In genomic region chr17:76014100-76014924, GRCh38 we compare ENCODE assay signal across 8 cellular contexts. TPM values are rescaled to one million over a fixed set of nuclear protein-coding genes. Genes with fewer than 3 reads are reported as not detected.
DNase-seq lines count a peak whose midpoint lies in the region; ATAC-seq and TF ChIP-seq lines count a peak whose summit lies in the region.

No MANE protein-coding gene starts in this region.

- peaks cover 8% of the 10 kb centered on the region for H3K4me1 Mint-ChIP-seq in activated CD8-positive, alpha-beta T cell treated with anti-CD3 and anti-CD28 coated beads for 36 hours (ENCODE audit: low read depth)
- H3K4me1 Mint-ChIP-seq in effector memory CD8-positive, alpha-beta T cell (ENCODE audit: low read depth in 2 of 2), result peaks cover 6% of the 10 kb centered on the region in 2 donors

- peak overlapping the region; percentile 55 for H3K27ac Mint-ChIP-seq in activated CD8-positive, alpha-beta T cell treated with anti-CD3 and anti-CD28 coated beads for 36 hours
- peak overlapping the region in 1 of 2 donors; percentile 83 for H3K27ac Mint-ChIP-seq in effector memory CD8-positive, alpha-beta T cell

- no peaks in the 10 kb centered on the region for H3K27me3 Mint-ChIP-seq in activated CD8-positive, alpha-beta T cell treated with anti-CD3 and anti-CD28 coated beads for 36 hours
- no peaks in the 10 kb centered on the region for H3K27me3 Mint-ChIP-seq in effector memory CD8-positive, alpha-beta T cell

- H3K9me3 Mint-ChIP-seq in activated CD8-positive, alpha-beta T cell treated with anti-CD3 and anti-CD28 coated beads for 36 hours, result no peaks in the 10 kb centered on the region
- no peaks in the 10 kb centered on the region for H3K9me3 Mint-ChIP-seq in effector memory CD8-positive, alpha-beta T cell

- POLR2A ChIA-PET in activated CD8-positive, alpha-beta T cell treated with anti-CD3 and anti-CD28 coated beads for 36 hours (lab: Charles Lee), result interaction anchor here (0.5 to 1.3 kb wide), 6 partner anchors 15 to 382 kb away, joined by 3 to 4 read pairs (median 3); partner anchors contain the start of genes MRPL38 and PRPSAP1

- peak; percentile 95 for TF ChIP-seq CTCF in activated CD8-positive, alpha-beta T cell treated with anti-CD3 and anti-CD28 coated beads for 36 hours (IDR thresholded peaks at IDR 0.05)

- CTCF ChIA-PET in activated CD8-positive, alpha-beta T cell treated with anti-CD3 and anti-CD28 coated beads for 36 hours (lab: Charles Lee), result interaction anchor here (0.7 to 9.3 kb wide), 72 partner anchors 12 to 394 kb away, joined by 3 to 122 read pairs (median 5); partner anchors contain the start of genes CDK3, EVPL, EXOC7 and FOXJ1

- intact Hi-C loops in activated CD8-positive, alpha-beta T cell treated with anti-CD3 and anti-CD28 coated beads for 36 hours (cut with micrococcal nuclease), result no loop called here

- DNase-seq in DMS114 treated with DMSO at 0.1 percent for 48 hours (lab: John Stamatoyannopoulos, UW; ENCODE audit: unreplicated experiment), result peak; percentile 10
- DNase-seq in NCI-H82 (lab: John Stamatoyannopoulos, UW), result peak; percentile 90
- DNase-seq in activated CD8-positive, alpha-beta T cell treated with anti-CD3 and anti-CD28 coated beads for 36 hours, result peak; percentile 88
- peak; percentile 70 to 71 (median 71) for DNase-seq in effector memory CD8-positive, alpha-beta T cell
- peak; percentile 43 for DNase-seq in midbrain (lab: John Stamatoyannopoulos, UW)
- peak; percentile 50 to 51 for DNase-seq in stimulated activated CD8-positive, alpha-beta memory T cell treated with anti-CD3 and anti-CD28 coated beads, Interleukin-4, amount 100 ng/mL, for 1 hour (ENCODE audit: low read depth in 2 of 2, low spot score in 1 of 2)

- no peak overlapping the region for H3K4me3 Mint-ChIP-seq in activated CD8-positive, alpha-beta T cell treated with anti-CD3 and anti-CD28 coated beads for 36 hours
- no peak overlapping the region for H3K4me3 Mint-ChIP-seq in effector memory CD8-positive, alpha-beta T cell

- peak; percentile 54 for ATAC-seq in HG03521 (IDR thresholded peaks at IDR 0.05; ENCODE audit: unreplicated experiment)
- ATAC-seq in activated CD8-positive, alpha-beta T cell treated with anti-CD3 and anti-CD28 coated beads for 36 hours, result peak; percentile 100
- ATAC-seq in effector memory CD8-positive, alpha-beta T cell (replicated peaks), result peak; percentile 99
- no peak for ATAC-seq in GM21786 (IDR thresholded peaks at IDR 0.05; ENCODE audit: unreplicated experiment)

- H3K36me3 Mint-ChIP-seq in activated CD8-positive, alpha-beta T cell treated with anti-CD3 and anti-CD28 coated beads for 36 hours (ENCODE audit: low read depth), result no peaks in the 10 kb centered on the region
- H3K36me3 Mint-ChIP-seq in effector memory CD8-positive, alpha-beta T cell (ENCODE audit: insufficient read depth), result no peaks in the 10 kb centered on the region

RNA-seq across cellular contexts. Expression of gene EVPL, which starts 12.8 kb away (rescaled TPM):
- under 1 TPM; 0.16 to 0.34 TPM for total RNA-seq in activated CD8-positive, alpha-beta T cell treated with anti-CD3 and anti-CD28 coated beads for 36 hours

RNA-seq across cellular contexts. Expression of gene CDK3, which starts 13.7 kb away (rescaled TPM):
- 1 to 10 TPM; 3.8 to 4.1 TPM for total RNA-seq in activated CD8-positive, alpha-beta T cell treated with anti-CD3 and anti-CD28 coated beads for 36 hours

RNA-seq across cellular contexts. Expression of gene TEN1, which starts 35.3 kb away (rescaled TPM):
- total RNA-seq in activated CD8-positive, alpha-beta T cell treated with anti-CD3 and anti-CD28 coated beads for 36 hours, result 10 to 100 TPM; 11.7 to 13.2 TPM

RNA-seq across cellular contexts. Expression of gene ACOX1, which starts 35.3 kb away (rescaled TPM):
- 10 to 100 TPM; 23.0 to 24.1 TPM for total RNA-seq in activated CD8-positive, alpha-beta T cell treated with anti-CD3 and anti-CD28 coated beads for 36 hours

RNA-seq across cellular contexts. Expression of gene SRP68, which starts 58.0 kb away (rescaled TPM):
- 100 to 1,000 TPM; 132 to 135 TPM for total RNA-seq in activated CD8-positive, alpha-beta T cell treated with anti-CD3 and anti-CD28 coated beads for 36 hours

Comparison
In these comparisons a context has a peak if more than half of its experiments do, and no peak if none do; other contexts are left out.
1. DNase-seq: peak in every context shown above with its lines; median percentile 90 in NCI-H82; 88 in activated CD8-positive, alpha-beta T cell treated with anti-CD3 and anti-CD28 coated beads for 36 hours; 71 in effector memory CD8-positive, alpha-beta T cell; 50 in stimulated activated CD8-positive, alpha-beta memory T cell treated with anti-CD3 and anti-CD28 coated beads, Interleukin-4, amount 100 ng/mL, for 1 hour; 43 in midbrain; 10 in DMS114 treated with DMSO at 0.1 percent for 48 hours.